Comparison of ENCODE assay signal across 8 cellular contexts in the genomic region with DNA sequence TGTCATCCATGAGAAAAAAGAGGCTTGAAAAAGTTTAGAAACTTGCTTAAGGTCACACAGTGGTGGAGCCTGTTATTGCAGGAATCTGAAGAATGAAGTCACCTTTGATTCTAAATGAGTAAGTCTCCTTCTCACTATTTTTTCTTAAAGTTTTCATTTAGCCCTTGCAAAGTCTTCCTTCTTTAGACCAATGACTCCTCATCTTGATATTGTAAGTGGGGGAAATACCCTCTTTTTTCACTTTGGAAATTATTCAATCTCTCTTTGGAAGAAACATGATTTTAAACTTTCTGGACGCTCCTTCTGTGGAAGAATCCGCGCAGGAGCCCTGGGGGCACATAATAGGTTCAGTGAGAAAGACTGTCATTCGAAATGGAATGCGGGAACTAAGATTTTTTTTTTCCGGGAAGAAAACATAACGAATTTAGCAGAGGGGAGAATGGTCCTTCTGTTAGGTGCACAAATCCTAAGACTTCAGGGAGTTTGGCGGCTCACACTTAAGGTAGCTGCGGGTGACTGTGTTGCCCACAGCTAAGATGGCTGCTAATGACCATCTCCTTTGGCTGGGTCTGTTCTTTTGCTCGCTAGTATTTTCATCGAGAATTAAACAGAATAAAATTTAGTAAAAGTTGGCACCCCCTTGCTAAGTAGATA. TPM values are rescaled to one million over a fixed set of nuclear protein-coding genes. Genes with fewer than 3 reads are reported as not detected.
DNase-seq lines count a peak whose midpoint lies in the region; ATAC-seq and TF ChIP-seq lines count a peak whose summit lies in the region.

No MANE protein-coding gene starts in this region.

- H3K9me3 ChIP-seq in lower lobe of right lung = no peaks in the 10 kb centered on the region

- peaks cover 37% of the 10 kb centered on the region for H3K36me3 Mint-ChIP-seq in T-helper 2 cell treated with Interferon-gamma antibody and Interleukin-4, amounts not matched to agents 5 μg/mL and 100 μg/mL, for 36 hours (ENCODE audit: low read depth)
- peaks cover 32% of the 10 kb centered on the region for H3K36me3 Mint-ChIP-seq in dendritic cell treated with granulocyte-macrophage colony-stimulating factor and Interleukin-4, amounts not matched to agents 40 ng/mL and 50 ng/mL, for 4 days (ENCODE audit: low read depth)

- peak overlapping the region; percentile 95 for H3K4me3 Mint-ChIP-seq in T-helper 2 cell treated with Interferon-gamma antibody and Interleukin-4, amounts not matched to agents 5 μg/mL and 100 μg/mL, for 36 hours
- peak overlapping the region; percentile 95 for H3K4me3 Mint-ChIP-seq in dendritic cell treated with granulocyte-macrophage colony-stimulating factor and Interleukin-4, amounts not matched to agents 40 ng/mL and 50 ng/mL, for 4 days

- ATAC-seq in GM21619 (IDR thresholded peaks at IDR 0.05; ENCODE audit: unreplicated experiment) = peak; percentile 42
- ATAC-seq in lower lobe of right lung = peak; percentile 72 to 83

- intact Hi-C loops in dendritic cell treated with granulocyte-macrophage colony-stimulating factor and Interleukin-4, amounts not matched to agents 40 ng/mL and 50 ng/mL, for 4 days (cut with micrococcal nuclease) = loop anchor here (1.0 to 5.0 kb wide), 3 partner anchors 63 to 199 kb away; partner anchors contain the start of gene PDE12
- intact Hi-C loops in lower lobe of right lung (cut with DNase I) = no loop called here

- no peak for TF ChIP-seq CTCF in lower lobe of right lung (IDR thresholded peaks at IDR 0.05)

- peak overlapping the region; percentile 96 for H3K27ac Mint-ChIP-seq in T-helper 2 cell treated with Interferon-gamma antibody and Interleukin-4, amounts not matched to agents 5 μg/mL and 100 μg/mL, for 36 hours
- peak overlapping the region; percentile 89 for H3K27ac Mint-ChIP-seq in dendritic cell treated with granulocyte-macrophage colony-stimulating factor and Interleukin-4, amounts not matched to agents 40 ng/mL and 50 ng/mL, for 4 days

- peaks cover 10% of the 10 kb centered on the region for H3K27me3 Mint-ChIP-seq in T-helper 2 cell treated with Interferon-gamma antibody and Interleukin-4, amounts not matched to agents 5 μg/mL and 100 μg/mL, for 36 hours (ENCODE audit: low read depth)
- no peaks in the 10 kb centered on the region for H3K27me3 Mint-ChIP-seq in dendritic cell treated with granulocyte-macrophage colony-stimulating factor and Interleukin-4, amounts not matched to agents 40 ng/mL and 50 ng/mL, for 4 days

- peaks cover 34% of the 10 kb centered on the region for H3K4me1 ChIP-seq in lower lobe of right lung

- no peaks in the 10 kb centered on the region for H3K9me3 Mint-ChIP-seq in T-helper 2 cell treated with Interferon-gamma antibody and Interleukin-4, amounts not matched to agents 5 μg/mL and 100 μg/mL, for 36 hours
- no peaks in the 10 kb centered on the region for H3K9me3 Mint-ChIP-seq in dendritic cell treated with granulocyte-macrophage colony-stimulating factor and Interleukin-4, amounts not matched to agents 40 ng/mL and 50 ng/mL, for 4 days

- H3K4me1 Mint-ChIP-seq in T-helper 2 cell treated with Interferon-gamma antibody and Interleukin-4, amounts not matched to agents 5 μg/mL and 100 μg/mL, for 36 hours (ENCODE audit: low read depth) = peaks cover 26% of the 10 kb centered on the region
- H3K4me1 Mint-ChIP-seq in dendritic cell treated with granulocyte-macrophage colony-stimulating factor and Interleukin-4, amounts not matched to agents 40 ng/mL and 50 ng/mL, for 4 days (ENCODE audit: low read depth) = peaks cover 33% of the 10 kb centered on the region

- H3K4me3 ChIP-seq in lower lobe of right lung = peak overlapping the region; percentile 95

- H3K27ac ChIP-seq in lower lobe of right lung = peak overlapping the region; percentile 92

- DNase-seq in NCI-H2227 (lab: John Stamatoyannopoulos, UW; ENCODE audit: unreplicated experiment) = peak; percentile 5
- no peak for DNase-seq in NCI-H2227 treated with DMSO at 0.1 percent for 48 hours (lab: John Stamatoyannopoulos, UW)
- DNase-seq in HuH-7 (ENCODE audit: low spot score) = peak; percentile 25
- DNase-seq in T-helper 2 cell treated with Interferon-gamma antibody and Interleukin-4, amounts not matched to agents 5 μg/mL and 100 μg/mL, for 36 hours (ENCODE audit: low spot score) = no peak
- DNase-seq in lower lobe of right lung = peak; percentile 52
- peak; percentile 65 for DNase-seq in stimulated activated naive CD4-positive, alpha-beta T cell treated with Interleukin-2 at 50 U/mL for 16 hours (lab: John Stamatoyannopoulos, UW)

- no peaks in the 10 kb centered on the region for H3K27me3 ChIP-seq in lower lobe of right lung (ENCODE audit: low read depth)

- no peaks in the 10 kb centered on the region for H3K36me3 ChIP-seq in lower lobe of right lung

RNA-seq across cellular contexts. Expression of gene SLMAP, which starts 0.6 kb away (rescaled TPM):
- total RNA-seq in lower lobe of right lung = 66.3 TPM

Comparison
In these comparisons a context has a peak if more than half of its experiments do, and no peak if none do; other contexts are left out.
1. DNase-seq: peak in NCI-H2227 (single experiment), HuH-7 (single experiment), lower lobe of right lung (single experiment) and stimulated activated naive CD4-positive, alpha-beta T cell treated with Interleukin-2 at 50 U/mL for 16 hours (single experiment); none in NCI-H2227 treated with DMSO at 0.1 percent for 48 hours (single experiment) and T-helper 2 cell treated with Interferon-gamma antibody and Interleukin-4, amounts not matched to agents 5 μg/mL and 100 μg/mL, for 36 hours (single experiment).